ENCODE assay signal across 8 cellular contexts in the genomic region with DNA sequence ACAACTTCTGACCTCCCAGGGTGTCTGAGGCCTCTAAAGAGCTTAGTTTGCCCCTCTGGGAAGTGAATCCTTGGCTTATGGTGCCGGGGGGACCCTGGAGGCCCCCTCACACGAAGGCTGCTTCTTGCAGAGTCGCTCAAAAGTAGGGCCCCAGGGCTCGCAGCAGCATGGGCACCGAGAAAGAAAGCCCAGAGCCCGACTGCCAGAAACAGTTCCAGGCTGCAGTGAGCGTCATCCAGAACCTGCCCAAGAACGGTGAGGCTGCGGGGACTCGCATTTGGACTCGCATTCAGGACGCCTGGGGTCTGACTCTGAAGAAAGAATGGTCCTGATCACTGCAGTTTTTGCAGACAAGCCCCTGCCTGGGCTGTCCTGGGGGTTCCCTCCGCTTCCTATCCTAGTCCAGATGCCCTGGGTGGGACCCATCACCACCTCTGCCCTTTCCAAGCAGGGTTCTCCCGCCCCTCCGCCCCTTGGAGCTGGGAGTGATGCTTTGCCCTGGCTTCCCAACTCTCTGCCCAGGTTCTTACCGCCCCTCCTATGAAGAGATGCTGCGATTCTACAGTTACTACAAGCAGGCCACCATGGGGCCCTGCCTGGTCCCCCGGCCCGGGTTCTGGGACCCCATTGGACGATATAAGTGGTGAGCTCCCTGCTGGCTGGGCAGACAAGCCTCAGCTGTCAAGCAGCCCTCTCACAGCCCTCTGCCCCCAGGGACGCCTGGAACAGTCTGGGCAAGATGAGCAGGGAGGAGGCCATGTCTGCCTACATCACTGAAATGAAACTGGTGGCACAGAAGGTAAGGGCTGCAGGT. TPM values are rescaled to one million over a fixed set of nuclear protein-coding genes. Genes with fewer than 3 reads are reported as not detected.
DNase-seq lines count a peak whose midpoint lies in the region; ATAC-seq and TF ChIP-seq lines count a peak whose summit lies in the region.

No MANE protein-coding gene starts in this region.

- peak overlapping the region; percentile 86 for H3K56ac ChIP-seq in mesendoderm (ENCODE audit: low read length)

- H3K36me3 Mint-ChIP-seq in activated naive CD4-positive, alpha-beta T cell treated with anti-CD3 and anti-CD28 coated beads for 36 hours (ENCODE audit: low read depth), result no peaks in the 10 kb centered on the region

- peak overlapping the region; percentile 90 for H3K4me3 Mint-ChIP-seq in activated naive CD4-positive, alpha-beta T cell treated with anti-CD3 and anti-CD28 coated beads for 36 hours

- CTCF ChIA-PET in activated naive CD4-positive, alpha-beta T cell treated with anti-CD3 and anti-CD28 coated beads for 36 hours (lab: Charles Lee), result interaction anchor here (0.5 to 10.2 kb wide), 57 partner anchors 9 to 863 kb away, joined by 3 to 255 read pairs (median 5); a partner anchor contains a TSS

- H2BK15ac ChIP-seq in mesendoderm (replicated peaks; ENCODE audit: low read depth), result no peak overlapping the region

- no CpG with 5 or more reads among the region's 21 CpGs for WGBS in mesendoderm (ENCODE audit: extremely low coverage, insufficient coverage, low lambda C conversion rate)

- H2BK5ac ChIP-seq in mesendoderm (ENCODE audit: low read length), result no peak overlapping the region

- intact Hi-C loops in activated naive CD4-positive, alpha-beta T cell treated with anti-CD3 and anti-CD28 coated beads for 36 hours (cut with micrococcal nuclease), result loop anchor here (1.0 kb wide), 6 partner anchors 12 to 361 kb away; a partner anchor contains a TSS
- intact Hi-C loops in breast epithelium (cut with DNase I; ENCODE audit: low total_unique reads), result loop anchor here (5.0 to 10.0 kb wide), 2 partner anchors 61 to 1609 kb away; no protein-coding TSS in a partner anchor
- intact Hi-C loops in uterus (cut with DNase I; ENCODE audit: low total_unique reads), result loop anchor here (5.0 kb wide), 1 partner anchor 61 kb away; no protein-coding TSS in a partner anchor
- intact Hi-C loops in left colon (cut with DNase I, micrococcal nuclease), result loop anchor here (5.0 to 10.0 kb wide), 2 partner anchors 59 to 61 kb away; no protein-coding TSS in a partner anchor

- H3K4me1 ChIP-seq in breast epithelium (peaks cover under 1 to 8% of the 10 kb centered on the region in 2 donors), mesendoderm (ENCODE audit: control insufficient read depth, low read depth, low read length) (peaks cover 4% of the 10 kb centered on the region), uterus (peaks cover 1 to 8% of the 10 kb centered on the region in 2 donors)

- H3K27me3 ChIP-seq in breast epithelium (no peaks in the 10 kb centered on the region), mesendoderm (ENCODE audit: insufficient read depth, low read length, poor library complexity) (no peaks in the 10 kb centered on the region), uterus (no peaks in the 10 kb centered on the region)

- peak overlapping the region; percentile 67 for H3K4me2 ChIP-seq in mesendoderm (ENCODE audit: low read length)

- TF ChIP-seq CTCF in breast epithelium (IDR thresholded peaks at IDR 0.05) (no peak), uterus (IDR thresholded peaks at IDR 0.05) (no peak)

- H2AK5ac ChIP-seq in mesendoderm (ENCODE audit: low read length), result peak overlapping the region; percentile 58

- H3K27ac Mint-ChIP-seq in activated naive CD4-positive, alpha-beta T cell treated with anti-CD3 and anti-CD28 coated beads for 36 hours, result peak overlapping the region; percentile 75

- no peak overlapping the region for H4K5ac ChIP-seq in mesendoderm (ENCODE audit: low read length)

- H3K4me1 Mint-ChIP-seq in activated naive CD4-positive, alpha-beta T cell treated with anti-CD3 and anti-CD28 coated beads for 36 hours (ENCODE audit: low read depth), result peaks cover 8% of the 10 kb centered on the region

- TF ChIP-seq POLR2A in breast epithelium (IDR thresholded peaks at IDR 0.05), result no peak
- no peak for TF ChIP-seq POLR2A in uterus (IDR thresholded peaks at IDR 0.05)

- no peak for DNase-seq in activated naive CD4-positive, alpha-beta T cell treated with anti-CD3 and anti-CD28 coated beads for 36 hours
- DNase-seq in activated naive CD4-positive, alpha-beta T cell (lab: John Stamatoyannopoulos, UW), result no peak
- DNase-seq in breast epithelium (ENCODE audit: low spot score in 2 of 2), result no peak
- no peak for DNase-seq in mesendoderm
- DNase-seq in uterus, result no peak
- DNase-seq in left colon, result no peak

- H3K18ac ChIP-seq in mesendoderm (ENCODE audit: low read length), result no peak overlapping the region

- no peaks in the 10 kb centered on the region for H3K9me3 Mint-ChIP-seq in activated naive CD4-positive, alpha-beta T cell treated with anti-CD3 and anti-CD28 coated beads for 36 hours

- peak overlapping the region; percentile 45 for H3K23ac ChIP-seq in mesendoderm (ENCODE audit: low read length)

- ATAC-seq in left colon (no peak), HG02938 (IDR thresholded peaks at IDR 0.05; ENCODE audit: unreplicated experiment) (no peak), HG03571 (IDR thresholded peaks at IDR 0.05; ENCODE audit: unreplicated experiment) (no peak)

- H3K4ac ChIP-seq in mesendoderm (ENCODE audit: low read depth, low read length), result no peak overlapping the region

- H3K9me3 ChIP-seq in breast epithelium, result no peaks in the 10 kb centered on the region
- H3K9me3 ChIP-seq in uterus, result no peaks in the 10 kb centered on the region

- H3K27me3 Mint-ChIP-seq in activated naive CD4-positive, alpha-beta T cell treated with anti-CD3 and anti-CD28 coated beads for 36 hours (ENCODE audit: low read depth), result peaks cover 3% of the 10 kb centered on the region

- no peak overlapping the region for H2BK120ac ChIP-seq in mesendoderm (ENCODE audit: low read depth, low read length)

- no peak overlapping the region for H4K8ac ChIP-seq in mesendoderm (ENCODE audit: low read depth, low read length)

- H3K79me1 ChIP-seq in mesendoderm (ENCODE audit: low read length), result no peaks in the 10 kb centered on the region

- no peaks in the 10 kb centered on the region for H3K79me2 ChIP-seq in mesendoderm (ENCODE audit: control insufficient read depth, insufficient read depth, low read length)

- peak overlapping the region; percentile 74 for H3K4me3 ChIP-seq in breast epithelium
- H3K4me3 ChIP-seq in mesendoderm (ENCODE audit: low read length), result peak overlapping the region; percentile 43
- H3K4me3 ChIP-seq in uterus, result peak overlapping the region; percentile 68 to 83

- H3K27ac ChIP-seq in breast epithelium (peak overlapping the region; percentile 82 to 92), mesendoderm (ENCODE audit: low read depth, low read length) (no peak overlapping the region), uterus (peak overlapping the region; percentile 90 to 94)

- H3K36me3 ChIP-seq in breast epithelium, result no peaks in the 10 kb centered on the region
- H3K36me3 ChIP-seq in mesendoderm (ENCODE audit: control insufficient read depth, insufficient read depth, low read length), result no peaks in the 10 kb centered on the region
- H3K36me3 ChIP-seq in uterus, result no peaks in the 10 kb centered on the region

- peak overlapping the region; percentile 72 for H3K9ac ChIP-seq in mesendoderm (ENCODE audit: low read length)

RNA-seq across cellular contexts. Expression of a gene that starts 0.7 kb away (rescaled TPM):
- total RNA-seq in activated naive CD4-positive, alpha-beta T cell treated with anti-CD3 and anti-CD28 coated beads for 36 hours, result 10 to 100 TPM; 12.3 to 12.7 TPM
- total RNA-seq in breast epithelium (10 to 100 TPM; 13.8 to 28.8 (median 15.7) TPM), uterus (10 to 100 TPM in 3 of 4 donors, 1 to 10 TPM in 1; 7.8 to 37.7 (median 26.1) TPM), left colon (10 to 100 TPM; 22.3 to 22.6 TPM)
- polyA plus RNA-seq in mesendoderm (2013, experiment 1 of 2), result 1.4 TPM
- 1.3 TPM for polyA plus RNA-seq in mesendoderm (2013, experiment 2 of 2)

RNA-seq across cellular contexts. Expression of a gene that starts 3.9 kb away (rescaled TPM):
- total RNA-seq in activated naive CD4-positive, alpha-beta T cell treated with anti-CD3 and anti-CD28 coated beads for 36 hours, result 1 to 10 TPM; 2.4 TPM
- 10 to 100 TPM; 30.8 to 62.2 (median 41.1) TPM for total RNA-seq in breast epithelium
- 14.9 TPM for polyA plus RNA-seq in mesendoderm (2013, experiment 1 of 2)
- 14.1 TPM for polyA plus RNA-seq in mesendoderm (2013, experiment 2 of 2)
- total RNA-seq in uterus, result 10 to 100 TPM in 2 of 4 donors, 1 to 10 TPM in 2; 1.5 to 90.8 (median 8.9) TPM
- 100 to 1,000 TPM; 335 to 566 TPM for total RNA-seq in left colon

RNA-seq across cellular contexts. Expression of a gene that starts 12.1 kb away (rescaled TPM):
- 10 to 100 TPM; 24.3 to 24.7 TPM for total RNA-seq in activated naive CD4-positive, alpha-beta T cell treated with anti-CD3 and anti-CD28 coated beads for 36 hours
- total RNA-seq in breast epithelium (10 to 100 TPM; 21.3 to 35.6 (median 33.4) TPM), uterus (10 to 100 TPM; 23.8 to 60.6 (median 26.7) TPM), left colon (10 to 100 TPM; 36.1 to 46.7 TPM)
- polyA plus RNA-seq in mesendoderm (2013, experiment 1 of 2), result 20.9 TPM
- 20.6 TPM for polyA plus RNA-seq in mesendoderm (2013, experiment 2 of 2)

RNA-seq across cellular contexts. Expression of a gene that starts 25.5 kb away (rescaled TPM):
- 1 to 10 TPM; 3.5 TPM for total RNA-seq in activated naive CD4-positive, alpha-beta T cell treated with anti-CD3 and anti-CD28 coated beads for 36 hours
- 10 to 100 TPM in 2 of 3 donors, 1 to 10 TPM in 1; 6.6 to 13.3 (median 13.2) TPM for total RNA-seq in breast epithelium
- 3.4 TPM for polyA plus RNA-seq in mesendoderm (2013, experiment 1 of 2)
- polyA plus RNA-seq in mesendoderm (2013, experiment 2 of 2), result 3.0 TPM
- total RNA-seq in uterus, result 10 to 100 TPM in 1 of 4 donors, 1 to 10 TPM in 2, not detected in 1; 3.0 to 11.6 (median 7.6) TPM
- 1 to 10 TPM; 4.7 to 5.2 TPM for total RNA-seq in left colon
